ENCODE assay signal across 9 cellular contexts in the genomic region with DNA sequence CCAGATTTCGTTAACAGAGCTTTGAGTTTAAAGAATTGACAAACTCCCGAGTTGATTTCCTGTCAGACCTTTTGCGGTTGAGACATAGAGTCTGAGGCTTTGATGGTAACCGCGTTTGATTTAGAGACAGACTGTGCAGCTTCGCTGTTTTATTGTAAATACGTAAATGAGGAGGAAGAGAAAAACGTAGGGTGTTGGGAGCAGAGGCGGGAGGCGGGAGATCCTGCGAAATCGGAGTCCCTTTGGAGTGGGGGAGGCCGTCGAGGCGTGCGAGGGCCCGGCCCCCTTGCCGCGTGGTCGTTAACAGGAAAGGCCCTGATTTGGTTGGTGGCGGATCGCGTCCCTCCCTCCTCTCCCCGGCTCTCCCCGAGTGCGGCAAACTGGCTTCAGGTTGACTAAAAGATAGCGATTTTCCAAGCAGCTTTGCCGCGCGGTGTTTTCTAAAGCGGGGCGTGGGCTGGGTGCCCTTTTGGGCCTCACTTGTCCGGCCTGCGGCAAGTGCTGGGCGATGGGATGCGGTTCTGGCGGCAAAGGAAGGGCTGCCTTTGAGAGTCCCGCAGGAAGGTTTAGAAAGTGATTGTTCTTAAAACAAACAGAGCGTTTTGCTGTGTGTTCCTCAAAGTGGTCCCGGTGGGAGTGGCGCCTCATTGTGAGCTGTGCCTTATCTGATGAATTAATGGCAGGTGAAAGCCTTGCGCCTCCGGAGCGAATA. TPM values are rescaled to one million over a fixed set of nuclear protein-coding genes. Genes with fewer than 3 reads are reported as not detected.
DNase-seq lines count a peak whose midpoint lies in the region; ATAC-seq, FAIRE-seq and TF ChIP-seq lines count a peak whose summit lies in the region.
"Had no signal": no experiment of that assay in that cellular context is flagged by ENCODE, and none has a peak within 500 bp of the region (broad histone marks: within the 10 kb centered on the region; RNA-seq: fewer than 3 reads in every experiment).

No MANE protein-coding gene starts in this region.

- H3K4me3 ChIP-seq in endothelial cell of umbilical vein (replicated peaks in 1 of 3; ENCODE audit: insufficient read depth in 1 of 3, low read depth in 1 of 3, low read length in 3 of 3): peak overlapping the region; percentile 61 to 88 (median 63)
- H3K4me3 ChIP-seq in muscle layer of duodenum (ENCODE audit: low read depth in 1 of 2, low read length in 2 of 2): peak overlapping the region; percentile 65 to 76
- H3K4me3 ChIP-seq: K562 had no signal

- intact Hi-C loops in endothelial cell of umbilical vein (cut with micrococcal nuclease): loop anchor here (5.0 to 10.0 kb wide), 2 partner anchors 1244 to 1883 kb away; a partner anchor contains a TSS

- H3K9me3 ChIP-seq in endothelial cell of umbilical vein (replicated peaks; ENCODE audit: control insufficient read depth, insufficient read depth, low read length) (no peaks in the 10 kb centered on the region), muscle layer of duodenum (ENCODE audit: control insufficient read depth in 1 of 2, low read length in 2 of 2) (no peaks in the 10 kb centered on the region)

- no TSS peak for BruUV-seq in endothelial cell of umbilical vein (replicated peaks; lab: Mats Ljungman, UMichigan)

- H3K4me2 ChIP-seq in endothelial cell of umbilical vein (ENCODE audit: insufficient read depth, low read length): peak overlapping the region; percentile 89

- H3K4me3 Mint-ChIP-seq in activated CD8-positive, alpha-beta memory T cell treated with anti-CD3 and anti-CD28 coated beads, Interleukin-2, amount 10 ng/mL, durations not matched to agents 7 days and 5 days: peak overlapping the region; percentile 55
- H3K4me3 Mint-ChIP-seq in stimulated activated naive CD8-positive, alpha-beta T cell treated with anti-CD3 and anti-CD28 coated beads, Interleukin-15, Interleukin-2, amounts not matched to agents 100 ng/mL and 50 ng/mL, for 24 hours: peak overlapping the region; percentile 88

- TF ChIP-seq CTCF in endothelial cell of umbilical vein (IDR thresholded peaks at IDR 0.05; ENCODE audit: extremely low read depth in 1 of 2, insufficient read depth in 1 of 2, low read depth in 1 of 2, low read length in 2 of 2): no peak

- DNase-seq in Daoy (ENCODE audit: low read depth) (peak; percentile 54), NCI-H2171 (lab: John Stamatoyannopoulos, UW) (peak; percentile 15), endothelial cell of umbilical vein (ENCODE audit: low read depth, low spot score) (peak; percentile 30), dedifferentiated amniotic fluid mesenchymal stem cell (ENCODE audit: extremely low spot score) (no peak)
- DNase-seq in activated CD8-positive, alpha-beta memory T cell treated with anti-CD3 and anti-CD28 coated beads, Interleukin-2, amount 10 ng/mL, durations not matched to agents 7 days and 5 days: peak; percentile 39

- no peaks in the 10 kb centered on the region for H4K20me1 ChIP-seq in endothelial cell of umbilical vein (replicated peaks; ENCODE audit: control insufficient read depth, extremely low read depth, insufficient read depth, low read length)

- CTCF ChIA-PET in activated CD8-positive, alpha-beta memory T cell treated with anti-CD3 and anti-CD28 coated beads, Interleukin-2, amount 10 ng/mL, durations not matched to agents 7 days and 5 days (lab: Charles Lee): interaction anchor here (0.6 kb wide), 1 partner anchor 60 kb away, joined by 3 read pairs; no protein-coding TSS in a partner anchor
- CTCF ChIA-PET in endothelial cell of umbilical vein (lab: Charles Lee): interaction anchor here (1.2 to 1.3 kb wide), 2 partner anchors 496 to 1596 kb away, joined by 3 read pairs; no protein-coding TSS in a partner anchor

- H3K27ac ChIP-seq in endothelial cell of umbilical vein (ENCODE audit: insufficient read depth, low read depth, low read length): peak overlapping the region; percentile 77
- peak overlapping the region; percentile 94 for H3K27ac ChIP-seq in muscle layer of duodenum (ENCODE audit: low read length)

- POLR2A ChIA-PET in endothelial cell of umbilical vein (lab: Charles Lee): no interaction called here

- H3K27ac Mint-ChIP-seq in activated CD8-positive, alpha-beta memory T cell treated with anti-CD3 and anti-CD28 coated beads, Interleukin-2, amount 10 ng/mL, durations not matched to agents 7 days and 5 days: peak overlapping the region; percentile 37
- peak overlapping the region; percentile 93 for H3K27ac Mint-ChIP-seq in stimulated activated naive CD8-positive, alpha-beta T cell treated with anti-CD3 and anti-CD28 coated beads, Interleukin-15, Interleukin-2, amounts not matched to agents 100 ng/mL and 50 ng/mL, for 24 hours

- no peaks in the 10 kb centered on the region for H3K36me3 ChIP-seq in endothelial cell of umbilical vein (ENCODE audit: control insufficient read depth in 2 of 2, extremely low read depth in 1 of 2, insufficient read depth in 2 of 2, low read length in 2 of 2)
- no peaks in the 10 kb centered on the region for H3K36me3 ChIP-seq in muscle layer of duodenum (ENCODE audit: control insufficient read depth in 1 of 2, insufficient read depth in 2 of 2, low read length in 2 of 2)

- dilution Hi-C loops in endothelial cell of umbilical vein (cut with MboI; ENCODE audit: extremely low pct_ligation_motif_present, low sequenced_read_pairs): no loop called here

- no peaks in the 10 kb centered on the region for H3K9me1 ChIP-seq in endothelial cell of umbilical vein (replicated peaks; ENCODE audit: control insufficient read depth, extremely low read depth, insufficient read depth, low read length)

- H3K4me1 ChIP-seq in endothelial cell of umbilical vein (ENCODE audit: control insufficient read depth, extremely low read depth, insufficient read depth, low read length) (no peaks in the 10 kb centered on the region), muscle layer of duodenum (ENCODE audit: control insufficient read depth in 1 of 2, insufficient read depth in 2 of 2, low read length in 2 of 2) (no peaks in the 10 kb centered on the region)

- no peak for TF ChIP-seq POLR2A in endothelial cell of umbilical vein (IDR thresholded peaks at IDR 0.05; ENCODE audit: low read depth, low read length)

- H3K27me3 ChIP-seq in endothelial cell of umbilical vein (ENCODE audit: control insufficient read depth in 2 of 2, insufficient read depth in 2 of 2, low read length in 2 of 2): no peaks in the 10 kb centered on the region
- no peaks in the 10 kb centered on the region for H3K27me3 ChIP-seq in muscle layer of duodenum (ENCODE audit: low read depth, low read length)

- peak; percentile 63 for FAIRE-seq in endothelial cell of umbilical vein (lab: Jason Lieb, UNC)
- FAIRE-seq: K562 had no signal

- peak overlapping the region; percentile 27 for H2AFZ ChIP-seq in endothelial cell of umbilical vein (ENCODE audit: low read depth, low read length)

- H3K36me3 Mint-ChIP-seq in activated CD8-positive, alpha-beta memory T cell treated with anti-CD3 and anti-CD28 coated beads, Interleukin-2, amount 10 ng/mL, durations not matched to agents 7 days and 5 days: peaks cover 3% of the 10 kb centered on the region
- no peaks in the 10 kb centered on the region for H3K36me3 Mint-ChIP-seq in stimulated activated naive CD8-positive, alpha-beta T cell treated with anti-CD3 and anti-CD28 coated beads, Interleukin-15, Interleukin-2, amounts not matched to agents 100 ng/mL and 50 ng/mL, for 24 hours (ENCODE audit: low read depth)

- no peaks in the 10 kb centered on the region for H3K9me3 Mint-ChIP-seq in activated CD8-positive, alpha-beta memory T cell treated with anti-CD3 and anti-CD28 coated beads, Interleukin-2, amount 10 ng/mL, durations not matched to agents 7 days and 5 days (ENCODE audit: low read depth)
- H3K9me3 Mint-ChIP-seq in stimulated activated naive CD8-positive, alpha-beta T cell treated with anti-CD3 and anti-CD28 coated beads, Interleukin-15, Interleukin-2, amounts not matched to agents 100 ng/mL and 50 ng/mL, for 24 hours: no peaks in the 10 kb centered on the region

- peak overlapping the region; percentile 87 for H3K9ac ChIP-seq in endothelial cell of umbilical vein (replicated peaks; ENCODE audit: extremely low read depth, insufficient read depth, low read length)

- H3K27me3 Mint-ChIP-seq in activated CD8-positive, alpha-beta memory T cell treated with anti-CD3 and anti-CD28 coated beads, Interleukin-2, amount 10 ng/mL, durations not matched to agents 7 days and 5 days: peaks cover 50% of the 10 kb centered on the region
- H3K27me3 Mint-ChIP-seq in stimulated activated naive CD8-positive, alpha-beta T cell treated with anti-CD3 and anti-CD28 coated beads, Interleukin-15, Interleukin-2, amounts not matched to agents 100 ng/mL and 50 ng/mL, for 24 hours: no peaks in the 10 kb centered on the region

- peaks cover 19% of the 10 kb centered on the region for H3K4me1 Mint-ChIP-seq in activated CD8-positive, alpha-beta memory T cell treated with anti-CD3 and anti-CD28 coated beads, Interleukin-2, amount 10 ng/mL, durations not matched to agents 7 days and 5 days
- H3K4me1 Mint-ChIP-seq in stimulated activated naive CD8-positive, alpha-beta T cell treated with anti-CD3 and anti-CD28 coated beads, Interleukin-15, Interleukin-2, amounts not matched to agents 100 ng/mL and 50 ng/mL, for 24 hours (ENCODE audit: low read depth): peaks cover 35% of the 10 kb centered on the region

- peak; percentile 28 for ATAC-seq in activated CD8-positive, alpha-beta memory T cell treated with anti-CD3 and anti-CD28 coated beads, Interleukin-2, amount 10 ng/mL, durations not matched to agents 7 days and 5 days
- no peak for ATAC-seq in GM21423 (IDR thresholded peaks at IDR 0.05; ENCODE audit: unreplicated experiment)
- ATAC-seq: K562 had no signal

- H3K79me2 ChIP-seq in endothelial cell of umbilical vein (ENCODE audit: control insufficient read depth, insufficient read depth, low read length): peaks cover 18% of the 10 kb centered on the region

TF ChIP-seq in endothelial cell of umbilical vein, 7 proteins besides CTCF, POLR2A, EP300 and RAD21 (continues in another document):
- TF ChIP-seq, protein P1, sequence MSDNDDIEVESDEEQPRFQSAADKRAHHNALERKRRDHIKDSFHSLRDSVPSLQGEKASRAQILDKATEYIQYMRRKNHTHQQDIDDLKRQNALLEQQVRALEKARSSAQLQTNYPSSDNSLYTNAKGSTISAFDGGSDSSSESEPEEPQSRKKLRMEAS (IDR thresholded peaks at IDR 0.05; ENCODE audit: insufficient read depth, insufficient read length): no peak
- no peak for TF ChIP-seq MYC (IDR thresholded peaks at IDR 0.05; ENCODE audit: low read depth, low read length)

RNA-seq across cellular contexts. Expression of a gene that starts 0.9 kb away (rescaled TPM):
- 4.9 and 6.5 TPM in 2 replicates for total RNA-seq in Daoy (2014; rRNA removed; shearing (Covaris generic))
- under 1 TPM; 0.23 to 0.42 TPM for total RNA-seq in activated CD8-positive, alpha-beta memory T cell treated with anti-CD3 and anti-CD28 coated beads, Interleukin-2, amount 10 ng/mL, durations not matched to agents 7 days and 5 days
- total RNA-seq in endothelial cell of umbilical vein: 10.1 and 12.4 TPM in 2 replicates
- polyA plus RNA-seq in endothelial cell of umbilical vein: 8.8 and 9.0 TPM in 2 replicates
- polyA plus RNA-seq in endothelial cell of umbilical vein (2011; cell fraction: cytosol; rRNA removed): 8.2 TPM in 2 replicates
- polyA plus RNA-seq in endothelial cell of umbilical vein (2011; cell fraction: nucleus; rRNA removed): 36.5 and 41.3 TPM in 2 replicates
- polyA plus RNA-seq in endothelial cell of umbilical vein (2012): 5.4 TPM in 2 replicates
- 10.2 and 12.1 TPM in 2 replicates for polyA minus RNA-seq in endothelial cell of umbilical vein
- 9.4 TPM for polyA minus RNA-seq in endothelial cell of umbilical vein (2011; cell fraction: cytosol; rRNA and poly(A)+ RNA removed)
- polyA minus RNA-seq in endothelial cell of umbilical vein (2011; cell fraction: nucleus; rRNA and poly(A)+ RNA removed): 8.0 and 12.4 TPM in 2 replicates
